ENCODE assay signal across 35 cellular contexts in genomic region chr5:143918961-143919360, GRCh38.
"Had no signal": no experiment of that assay in that cellular context is flagged by ENCODE, and none has a peak within 500 bp of the region (broad histone marks: within the 10 kb centered on the region; RNA-seq: fewer than 3 reads in every experiment).

No MANE protein-coding gene starts in this region.

- DNase-seq: Karpas-422, Kasumi-1, MG63, MM.1S, MV-4-11, NCI-H1048, NCI-H1092, NCI-H1092 treated with DMSO at 0.1 percent for 48 hours, NCI-H1105, NCI-H1105 treated with DMSO at 0.1 percent for 48 hours, NCI-H1417, NCI-H1417 treated with DMSO at 0.1 percent for 48 hours, NCI-H1436, NCI-H1436 treated with DMSO at 0.1 percent for 48 hours, NCI-H146, NCI-H1694, NCI-H1694 treated with DMSO at 0.1 percent for 48 hours, NCI-H187, NCI-H187 treated with DMSO at 0.1 percent for 48 hours, NCI-H1930, NCI-H2029, NCI-H2029 treated with DMSO at 0.1 percent for 48 hours, NCI-H2081, NCI-H2081 treated with DMSO at 0.1 percent for 48 hours, NCI-H2107, NCI-H2171, NCI-H2171 treated with DMSO at 0.1 percent for 48 hours, NCI-H2227 treated with DMSO at 0.1 percent for 48 hours, NCI-H226, NCI-H345, NCI-H446, NCI-H446 treated with DMSO at 0.1 percent for 48 hours, NCI-H510A, NCI-H510A treated with DMSO at 0.1 percent for 48 hours, NCI-H524 had no signal

- H3K4me3 ChIP-seq: MG63 had no signal

- H3K27me3 ChIP-seq: MG63 had no signal
